In the genomic region with DNA sequence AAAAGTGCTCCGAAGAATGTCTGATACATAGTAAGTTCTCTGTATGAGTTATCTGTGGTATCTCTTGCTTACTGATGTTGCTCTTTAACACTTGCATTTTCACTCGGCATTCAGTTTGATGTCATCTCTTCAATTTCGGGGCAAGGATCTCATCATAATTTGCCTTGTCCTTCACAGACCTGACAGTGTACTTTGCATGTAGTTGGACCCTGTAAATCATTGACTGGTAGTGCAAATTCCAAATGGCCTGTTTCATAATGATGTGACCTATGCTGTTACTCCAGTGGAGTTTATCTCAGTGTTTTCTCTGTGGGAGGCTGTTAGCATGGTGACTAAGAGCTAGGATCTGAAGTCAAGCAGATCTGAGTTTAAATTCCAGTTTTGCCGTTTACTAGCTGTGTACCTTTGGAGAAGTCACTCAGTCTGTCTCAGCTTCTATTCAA, we compare ENCODE assay signal across 9 cellular contexts. TPM values are rescaled to one million over a fixed set of nuclear protein-coding genes. Genes with fewer than 3 reads are reported as not detected.
A peak's percentile ranks its signal among the peaks of the same experiment; 100 is the strongest.
DNase-seq lines count a peak whose midpoint lies in the region; ATAC-seq, FAIRE-seq and TF ChIP-seq lines count a peak whose summit lies in the region.
"Had no signal": no experiment of that assay in that cellular context is flagged by ENCODE, and none has a peak within 500 bp of the region (broad histone marks: within the 10 kb centered on the region; RNA-seq: fewer than 3 reads in every experiment).

No MANE protein-coding gene starts in this region.

- H3K4me1 ChIP-seq in colonic mucosa (no peaks in the 10 kb centered on the region), ascending aorta (no peaks in the 10 kb centered on the region)
- H3K4me1 ChIP-seq: breast epithelium had no signal

- no peaks in the 10 kb centered on the region for H3K36me3 ChIP-seq in colonic mucosa
- H3K36me3 ChIP-seq in ascending aorta = no peaks in the 10 kb centered on the region
- H3K36me3 ChIP-seq: breast epithelium had no signal

- peak; percentile 74 for ATAC-seq in GM18873 (IDR thresholded peaks at IDR 0.05; ENCODE audit: low FRiP score, unreplicated experiment)
- ATAC-seq in HG03045 (IDR thresholded peaks at IDR 0.05; ENCODE audit: unreplicated experiment) = peak; percentile 61

- H3K27ac ChIP-seq in colonic mucosa = peak overlapping the region; percentile 74
- H3K27ac ChIP-seq in RWPE1 = no peak overlapping the region
- no peak overlapping the region for H3K27ac ChIP-seq in ascending aorta
- H3K27ac ChIP-seq: breast epithelium had no signal

- peaks cover 4% of the 10 kb centered on the region for H3K36me3 Mint-ChIP-seq in progenitor cell of endocrine pancreas (ENCODE audit: insufficient read depth)

- H3K27me3 Mint-ChIP-seq in progenitor cell of endocrine pancreas = no peaks in the 10 kb centered on the region

- no peak for TF ChIP-seq CTCF in colonic mucosa (IDR thresholded peaks at IDR 0.05)
- TF ChIP-seq CTCF in progenitor cell of endocrine pancreas (IDR thresholded peaks at IDR 0.05; ENCODE audit: unreplicated experiment) = no peak
- no peak for TF ChIP-seq CTCF in RWPE1 (conservative IDR thresholded peaks at IDR 0.05; ENCODE audit: low read depth)
- TF ChIP-seq CTCF in ascending aorta (IDR thresholded peaks at IDR 0.05) = no peak

- H3K27me3 ChIP-seq in colonic mucosa (no peaks in the 10 kb centered on the region), ascending aorta (no peaks in the 10 kb centered on the region)
- H3K27me3 ChIP-seq: breast epithelium had no signal

- H3K9me3 ChIP-seq in colonic mucosa (no peaks in the 10 kb centered on the region), ascending aorta (no peaks in the 10 kb centered on the region)
- H3K9me3 ChIP-seq: breast epithelium had no signal

- peaks cover 31% of the 10 kb centered on the region for H3K4me1 Mint-ChIP-seq in progenitor cell of endocrine pancreas (ENCODE audit: low read depth)

- intact Hi-C loops in colonic mucosa (cut with DNase I) (loop anchor here (10.0 kb wide), 1 partner anchor 51 kb away; no protein-coding TSS in a partner anchor), ascending aorta (cut with DNase I) (no loop called here)

- no peak for FAIRE-seq in GM19239 (lab: Jason Lieb, UNC)

- POLR2A ChIA-PET in RWPE1 (lab: Yijun Ruan, JAX; ENCODE audit: low non-redundant PET) = no interaction called here

- CTCF ChIA-PET in RWPE1 (lab: Yijun Ruan, JAX) = interaction anchor here (1.0 kb wide), 1 partner anchor 48 kb away, joined by 3 read pairs; no protein-coding TSS in a partner anchor

- H3K9ac ChIP-seq in colonic mucosa (ENCODE audit: low read depth in 2 of 2, low read length in 2 of 2) = no peak overlapping the region

- peaks cover 11% of the 10 kb centered on the region for H3K9me3 Mint-ChIP-seq in progenitor cell of endocrine pancreas (ENCODE audit: low read depth)

- peak overlapping the region; percentile 92 for H3K27ac Mint-ChIP-seq in progenitor cell of endocrine pancreas

- peak; percentile 77 for DNase-seq in colonic mucosa
- no peak for DNase-seq in progenitor cell of endocrine pancreas (ENCODE audit: low spot score, unreplicated experiment)
- DNase-seq in RWPE1 (ENCODE audit: low spot score) = no peak
- DNase-seq in ascending aorta (ENCODE audit: low spot score in 2 of 2) = no peak
- no peak for DNase-seq in GM19239 (ENCODE audit: insufficient read length, low spot score)
- DNase-seq: T-helper 17 cell had no signal

- no peak overlapping the region for H3K4me3 ChIP-seq in colonic mucosa
- H3K4me3 ChIP-seq in ascending aorta = no peak overlapping the region
- H3K4me3 ChIP-seq: breast epithelium had no signal

- peak overlapping the region; percentile 35 for H3K4me3 Mint-ChIP-seq in progenitor cell of endocrine pancreas (ENCODE audit: low read depth)

RNA-seq across cellular contexts. Expression of a gene that starts 34.2 kb away (rescaled TPM):
- total RNA-seq in colonic mucosa (100 to 1,000 TPM in 1 of 2 donors, 10 to 100 TPM in 1; 99.2 to 100 TPM), progenitor cell of endocrine pancreas (43.2 and 50.2 TPM in 2 replicates), ascending aorta (8.8 TPM)
